1 cellular context compared by ENCODE assay signal in the genomic region with DNA sequence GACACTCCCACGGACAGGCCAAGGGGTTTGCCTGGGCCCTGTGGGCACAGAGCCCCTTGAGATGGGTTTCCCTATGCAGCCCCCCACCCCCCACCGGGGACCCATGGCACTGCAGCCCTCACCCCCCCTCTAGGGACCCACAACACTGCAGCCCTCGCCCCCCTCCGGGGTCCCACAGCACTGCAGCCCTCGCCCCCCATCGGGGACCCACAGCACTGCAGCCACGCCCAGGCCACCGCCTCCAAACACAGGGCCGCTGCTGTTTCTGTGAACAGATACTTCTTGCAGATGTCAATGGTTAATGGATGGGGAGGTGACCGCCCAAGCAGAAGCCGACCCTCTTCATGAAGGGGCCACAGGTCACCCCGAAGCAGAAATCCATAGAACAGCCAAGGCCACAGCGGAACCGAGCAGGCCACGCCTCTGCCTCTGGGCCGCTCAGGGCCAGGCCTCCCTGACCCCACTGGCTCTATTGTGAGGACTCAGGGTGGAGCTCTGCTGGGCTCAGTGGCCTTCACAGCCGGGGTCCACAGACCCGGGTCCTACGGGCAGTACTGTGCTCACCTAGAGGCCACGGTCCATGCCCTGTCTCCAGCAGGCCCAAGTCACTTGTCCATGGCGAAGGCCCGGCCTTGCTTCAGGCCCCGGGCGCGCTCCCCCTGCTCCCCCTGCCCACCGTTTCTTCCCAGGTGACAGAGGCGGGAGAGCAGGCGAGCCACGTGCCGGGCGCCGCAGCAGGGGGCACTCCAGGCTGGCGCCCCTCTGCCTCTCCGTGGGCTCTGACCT.
TF ChIP-seq lines count a peak whose summit lies in the region.

No MANE protein-coding gene starts in this region.

TF ChIP-seq in SK-N-SH, 30 proteins besides CTCF, POLR2A, EP300 and RAD21 (continued from another document):
- TF ChIP-seq IRF3 (IDR thresholded peaks at IDR 0.05; ENCODE audit: low read depth, low read length) = no peak
- TF ChIP-seq FOXM1 (IDR thresholded peaks at IDR 0.05; ENCODE audit: low read depth) = no peak
- TF ChIP-seq USF2 (IDR thresholded peaks at IDR 0.05; ENCODE audit: borderline replicate concordance, low read depth, low read length) = no peak
- TF ChIP-seq TAF1 (IDR thresholded peaks at IDR 0.05; ENCODE audit: borderline replicate concordance, low read depth, low read length) = no peak
- TF ChIP-seq POLR2AphosphoS5 (IDR thresholded peaks at IDR 0.05; ENCODE audit: low read depth, low read length) = no peak
- no peak for TF ChIP-seq GABPA (IDR thresholded peaks at IDR 0.05; ENCODE audit: low read depth)
